ENCODE assay signal across 23 cellular contexts in genomic region chr17:71378741-71379140, GRCh38.
DNase-seq lines count a peak whose midpoint lies in the region; ATAC-seq, FAIRE-seq and TF ChIP-seq lines count a peak whose summit lies in the region.
"Had no signal": no experiment of that assay in that cellular context is flagged by ENCODE, and none has a peak within 500 bp of the region (broad histone marks: within the 10 kb centered on the region; RNA-seq: fewer than 3 reads in every experiment).

No MANE protein-coding gene starts in this region.

- DNase-seq in HepG2 (ENCODE audit: low spot score) (peak; percentile 3), right lobe of liver (no peak), HuH-7 (ENCODE audit: low spot score) (peak; percentile 16), smooth muscle cell (lab: John Stamatoyannopoulos, UW; ENCODE audit: unreplicated experiment) (no peak), cortex of kidney (lab: John Stamatoyannopoulos, UW) (no peak)
- DNase-seq: CD4-positive, CD25-positive, alpha-beta regulatory T cell; CD8-positive, alpha-beta T cell; DMS 273 treated with DMSO at 0.1 percent for 48 hours; DMS79; EL; GF-D8; H9; HFFc6 had no signal

- H2AFZ ChIP-seq in HepG2 (ENCODE audit: low read length): no peak overlapping the region
- H2AFZ ChIP-seq in smooth muscle cell (ENCODE audit: low read depth): no peak overlapping the region

- WGBS in HepG2 (ENCODE audit: low lambda C conversion rate): 22% methylated on average over 3 of the region's 3 CpGs
- WGBS in right lobe of liver (ENCODE audit: insufficient coverage, low coverage, low lambda C conversion rate, missing lambda C conversion rate): 52% methylated on average over 2 of the region's 3 CpGs
- 86% methylated on average over 3 of the region's 3 CpGs for WGBS in smooth muscle cell (ENCODE audit: low lambda C conversion rate)

- H3K4me1 ChIP-seq in HepG2 (ENCODE audit: insufficient read depth, low read length): no peaks in the 10 kb centered on the region
- no peaks in the 10 kb centered on the region for H3K4me1 ChIP-seq in right lobe of liver
- no peaks in the 10 kb centered on the region for H3K4me1 ChIP-seq in smooth muscle cell (ENCODE audit: low read depth)
- H3K4me1 ChIP-seq: BLaER1 had no signal

- POLR2A ChIA-PET in HepG2 (lab: Yijun Ruan, JAX): no interaction called here

- BruUV-seq in HepG2 (replicated peaks; lab: Mats Ljungman, UMichigan): no TSS peak

- H3K36me3 ChIP-seq in HepG2 (replicated peaks in 1 of 2; ENCODE audit: control insufficient read depth in 1 of 2, insufficient read depth in 2 of 2, low read length in 2 of 2) (no peaks in the 10 kb centered on the region), right lobe of liver (no peaks in the 10 kb centered on the region), smooth muscle cell (ENCODE audit: low read depth) (no peaks in the 10 kb centered on the region)
- H3K36me3 ChIP-seq: BLaER1 had no signal

- TF ChIP-seq RAD21 in HepG2 (CRISPR knock-in tag; IDR thresholded peaks at IDR 0.05): no peak

- H3K4me3 ChIP-seq in HepG2 (replicated peaks in 1 of 3; ENCODE audit: insufficient read depth in 1 of 3, low read depth in 2 of 3, low read length in 3 of 3): no peak overlapping the region
- H3K4me3 ChIP-seq in right lobe of liver: no peak overlapping the region
- H3K4me3 ChIP-seq in smooth muscle cell: no peak overlapping the region
- H3K4me3 ChIP-seq: BLaER1 had no signal

- CTCF ChIA-PET in HepG2 (lab: Yijun Ruan, JAX; ENCODE audit: low intra/inter-chr PET ratio, low total read pairs): no interaction called here

- in situ Hi-C loops in HepG2 (cut with HindIII; ENCODE audit: extremely low pct_ligation_motif_present, low pct_unique_long_range_greater_than_20kb): no loop called here

- H3K79me2 ChIP-seq in HepG2 (ENCODE audit: insufficient read depth, low read length) (no peaks in the 10 kb centered on the region), smooth muscle cell (ENCODE audit: low read depth) (no peaks in the 10 kb centered on the region)

- H3K27ac ChIP-seq in HepG2 (ENCODE audit: extremely low read length, insufficient read depth, low read length): no peak overlapping the region
- no peak overlapping the region for H3K27ac ChIP-seq in right lobe of liver
- peak overlapping the region; percentile 88 for H3K27ac ChIP-seq in smooth muscle cell (ENCODE audit: low read depth)
- H3K27ac ChIP-seq: 22Rv1, BLaER1, C4-2B had no signal

- H3K9me3 ChIP-seq in HepG2 (ENCODE audit: low read length): peaks cover 24% of the 10 kb centered on the region
- no peaks in the 10 kb centered on the region for H3K9me3 ChIP-seq in right lobe of liver
- H3K9me3 ChIP-seq in smooth muscle cell (replicated peaks; ENCODE audit: low read depth): no peaks in the 10 kb centered on the region
- H3K9me3 ChIP-seq: BLaER1 had no signal

- TF ChIP-seq POLR2A in HepG2 (IDR thresholded peaks at IDR 0.05; ENCODE audit: insufficient read depth in 1 of 2, low read depth in 2 of 2, low read length in 2 of 2) (no peak), right lobe of liver (IDR thresholded peaks at IDR 0.05) (no peak)

- H3F3A ChIP-seq in smooth muscle cell (ENCODE audit: low read depth): peaks cover 18% of the 10 kb centered on the region

- TF ChIP-seq CTCF in HepG2 (CRISPR knock-in tag; IDR thresholded peaks at IDR 0.05) (no peak), right lobe of liver (IDR thresholded peaks at IDR 0.05) (no peak), smooth muscle cell (IDR thresholded peaks at IDR 0.05; ENCODE audit: borderline replicate concordance, insufficient read depth, poor library complexity, severe bottlenecking) (no peak)

- TF ChIP-seq EP300 in HepG2 (IDR thresholded peaks at IDR 0.05; ENCODE audit: low read depth in 2 of 2, low read length in 2 of 2): no peak
- TF ChIP-seq EP300 in HepG2 (CRISPR knock-in tag; IDR thresholded peaks at IDR 0.05; ENCODE audit: borderline replicate concordance): no peak

- H4K20me1 ChIP-seq in HepG2 (ENCODE audit: insufficient read depth, low read length) (no peaks in the 10 kb centered on the region), smooth muscle cell (ENCODE audit: low read depth) (no peaks in the 10 kb centered on the region)
- H4K20me1 ChIP-seq: BLaER1 had no signal

- FAIRE-seq in HepG2 (lab: Jason Lieb, UNC): peak; percentile 39
- FAIRE-seq: A204.1, D721Med, GM12891, GM18507, H1 had no signal

- H3K9ac ChIP-seq in HepG2 (ENCODE audit: insufficient read depth, low read depth, low read length) (no peak overlapping the region), smooth muscle cell (ENCODE audit: low read depth) (peak overlapping the region; percentile 9)
- H3K9ac ChIP-seq: BLaER1 had no signal

- intact Hi-C loops in HepG2 (cut with micrococcal nuclease; ENCODE audit: unreplicated experiment): no loop called here
- intact Hi-C loops in right lobe of liver (cut with DNase I): no loop called here

- H3K4me2 ChIP-seq in HepG2 (ENCODE audit: low read depth, low read length): no peak overlapping the region
- peak overlapping the region; percentile 40 for H3K4me2 ChIP-seq in smooth muscle cell
- H3K4me2 ChIP-seq: BLaER1 had no signal

- H3K27me3 ChIP-seq in HepG2 (ENCODE audit: control insufficient read depth in 1 of 2, insufficient read depth in 2 of 2, low read length in 2 of 2): no peaks in the 10 kb centered on the region; a peak in 1 of 5 replicates
- H3K27me3 ChIP-seq in right lobe of liver: no peaks in the 10 kb centered on the region
- no peaks in the 10 kb centered on the region for H3K27me3 ChIP-seq in smooth muscle cell (ENCODE audit: low read depth)
- H3K27me3 ChIP-seq: BLaER1 had no signal

- peak; percentile 45 for ATAC-seq in HepG2
- no peak for ATAC-seq in right lobe of liver
- no peak for ATAC-seq in GM21825 (IDR thresholded peaks at IDR 0.05; ENCODE audit: unreplicated experiment)
- ATAC-seq: CD8-positive, alpha-beta T cell; HCT116 had no signal

TF ChIP-seq in HepG2, 621 proteins besides CTCF, POLR2A, EP300 and RAD21:
- TF ChIP-seq NR2C2 (CRISPR knock-in tag; IDR thresholded peaks at IDR 0.05; ENCODE audit: borderline replicate concordance) (0 out of 2 replicates have a peak, but pooled peaks have one; percentile 27), ZFP36L2 (CRISPR knock-in tag; IDR thresholded peaks at IDR 0.05) (no peak)
TF ChIP-seq in HepG2: peak in this region for 1.

Comparison
In these comparisons a context has a peak if more than half of its experiments do, and no peak if none do; other contexts are left out.
1. DNase-seq: peak in HepG2 (single experiment) and HuH-7 (single experiment); none in right lobe of liver (0 of 3), smooth muscle cell (single experiment) and cortex of kidney (single experiment).